In the genomic region with DNA sequence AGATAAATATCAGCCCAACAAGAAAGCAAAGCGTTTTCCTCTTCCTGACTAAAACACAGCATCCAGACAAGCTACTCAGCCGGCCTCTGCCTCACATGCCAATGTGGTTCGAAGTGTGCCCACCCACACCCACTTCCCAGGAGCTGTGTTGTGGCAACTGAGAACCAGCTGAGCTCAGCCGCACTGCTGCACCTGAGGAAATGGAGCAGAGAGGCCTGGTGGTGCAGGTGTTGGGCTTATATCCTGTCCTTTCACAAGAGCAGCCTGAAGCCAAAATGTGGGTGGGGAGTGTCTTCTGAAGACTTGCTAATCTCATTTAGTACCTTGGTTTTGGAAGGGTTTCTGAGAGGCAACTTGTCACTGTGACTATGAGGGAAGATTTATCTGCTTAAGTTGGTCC, we compare ENCODE assay signal across 14 cellular contexts.
DNase-seq lines count a peak whose midpoint lies in the region; ATAC-seq lines count a peak whose summit lies in the region.
"Had no signal": no experiment of that assay in that cellular context is flagged by ENCODE, and none has a peak within 500 bp of the region (broad histone marks: within the 10 kb centered on the region; RNA-seq: fewer than 3 reads in every experiment).

No MANE protein-coding gene starts in this region.

- DNase-seq in T follicular helper cell (ENCODE audit: low read depth) (peak; percentile 7), activated T-cell treated with anti-CD3 and anti-CD28 coated beads for 1 hour (ENCODE audit: low read depth) (peak; percentile 1)
- DNase-seq in activated naive CD8-positive, alpha-beta T cell treated with anti-CD3 and anti-CD28 coated beads, Interleukin-2, amount 50 U/mL, for 16 hours (ENCODE audit: low read depth, low spot score) = peak; percentile 1
- peak; percentile 29 for DNase-seq in stimulated activated CD8-positive, alpha-beta memory T cell treated with anti-CD3 and anti-CD28 coated beads, Interleukin-4, amount 100 ng/mL, for 48 hours
- DNase-seq: Kasumi-1, NCI-H1694, NCI-H524 treated with DMSO at 0.1 percent for 48 hours, pancreas, T1000 had no signal

- ATAC-seq in GM18868 (IDR thresholded peaks at IDR 0.05; ENCODE audit: unreplicated experiment) (no peak), GM21381 (IDR thresholded peaks at IDR 0.05; ENCODE audit: unreplicated experiment) (no peak), GM19467 (IDR thresholded peaks at IDR 0.05; ENCODE audit: unreplicated experiment) (no peak)
- ATAC-seq: gastroesophageal sphincter, GM12878, pancreas had no signal
